12 cellular contexts compared by ENCODE assay signal in genomic region chr11:109426442-109426841, GRCh38. TPM values are rescaled to one million over a fixed set of nuclear protein-coding genes. Genes with fewer than 3 reads are reported as not detected.
DNase-seq lines count a peak whose midpoint lies in the region; ATAC-seq and TF ChIP-seq lines count a peak whose summit lies in the region.
"Had no signal": no experiment of that assay in that cellular context is flagged by ENCODE, and none has a peak within 500 bp of the region (broad histone marks: within the 10 kb centered on the region; RNA-seq: fewer than 3 reads in every experiment).

No MANE protein-coding gene starts in this region.

- DNase-seq in ACHN (peak; percentile 27), GM12864 (ENCODE audit: low read depth) (no peak), LHCN-M2 (ENCODE audit: low read depth) (peak; percentile 23), cerebellar cortex (ENCODE audit: low spot score) (peak; percentile 6), NCI-H1048 (lab: John Stamatoyannopoulos, UW) (no peak), dedifferentiated amniotic fluid mesenchymal stem cell (ENCODE audit: extremely low spot score) (no peak), NCI-H187 treated with DMSO at 0.1 percent for 48 hours (lab: John Stamatoyannopoulos, UW) (no peak)
- DNase-seq: activated effector memory CD4-positive, alpha-beta T cell treated with anti-CD3 and anti-CD28 coated beads, Interleukin-2, amount 50 U/mL, for 16 hours; left cardiac atrium had no signal

- H3K4me3 ChIP-seq in GM12864 (ENCODE audit: low read depth, low read length): no peak overlapping the region
- H3K4me3 ChIP-seq: right atrium auricular region had no signal

- ATAC-seq in HG03097 (IDR thresholded peaks at IDR 0.05; ENCODE audit: low FRiP score, unreplicated experiment): no peak
- ATAC-seq: left cardiac atrium had no signal

- TF ChIP-seq CTCF in GM12864 (IDR thresholded peaks at IDR 0.05; ENCODE audit: low read depth, low read length, missing control alignments): peak; percentile 35

- in situ Hi-C loops in ACHN (cut with HindIII; ENCODE audit: low pct_ligation_motif_present, low pct_unique_long_range_greater_than_20kb, low sequenced_read_pairs): no loop called here

RNA-seq across cellular contexts. Expression of gene C11orf87, which starts 4.5 kb away (rescaled TPM):
- total RNA-seq in LHCN-M2 (2014; rRNA removed): not detected in 2 replicates
- polyA plus RNA-seq in LHCN-M2 (2012): 0.04 TPM
- total RNA-seq: left cardiac atrium, right atrium auricular region had no signal
- polyA plus RNA-seq: esophagus had no signal

Comparison
In these comparisons a context has a peak if more than half of its experiments do, and no peak if none do; other contexts are left out.
1. DNase-seq: peak in ACHN (single experiment), LHCN-M2 (single experiment) and cerebellar cortex (single experiment); none in GM12864 (single experiment), NCI-H1048 (single experiment), dedifferentiated amniotic fluid mesenchymal stem cell (single experiment) and NCI-H187 treated with DMSO at 0.1 percent for 48 hours (single experiment).